1 cellular context compared by ENCODE assay signal in genomic region chr19:40809358-40810086, GRCh38.
TF ChIP-seq lines count a peak whose summit lies in the region.

No MANE protein-coding gene starts in this region.

TF ChIP-seq in GM23338, 12 proteins besides CTCF, POLR2A, EP300 and RAD21 (continued from another document):
- TF ChIP-seq ZNF462 (CRISPR knock-in tag; IDR thresholded peaks at IDR 0.05) = no peak
- TF ChIP-seq JUNB (IDR thresholded peaks at IDR 0.05; ENCODE audit: unreplicated experiment) = no peak
- TF ChIP-seq ETS1 (IDR thresholded peaks at IDR 0.05) = no peak
- no peak for TF ChIP-seq REST (IDR thresholded peaks at IDR 0.05; ENCODE audit: unreplicated experiment)
